8 cellular contexts compared by ENCODE assay signal in the genomic region with DNA sequence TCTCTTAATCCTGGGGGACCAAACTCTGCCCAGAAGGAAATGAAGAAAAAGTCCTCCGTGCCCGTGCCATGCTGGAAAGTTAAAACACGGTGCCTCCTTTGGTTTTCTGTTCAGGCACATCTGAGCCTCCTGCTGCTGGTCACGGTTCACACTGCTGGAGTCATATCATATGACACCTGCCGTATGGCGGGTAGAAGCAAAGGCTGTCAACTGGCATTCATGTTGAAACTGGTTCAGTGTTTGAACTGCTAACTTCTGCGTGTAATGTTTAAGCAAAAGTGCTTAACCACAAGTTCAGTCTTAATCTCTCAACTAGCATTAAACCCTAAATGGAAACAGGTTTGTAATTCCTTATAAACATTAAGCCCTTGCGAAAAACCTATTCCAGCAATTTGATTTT. TPM values are rescaled to one million over a fixed set of nuclear protein-coding genes. Genes with fewer than 3 reads are reported as not detected.
DNase-seq lines count a peak whose midpoint lies in the region; ATAC-seq and TF ChIP-seq lines count a peak whose summit lies in the region.

No MANE protein-coding gene starts in this region.

- DNase-seq in NCI-H1105 treated with DMSO at 0.1 percent for 48 hours (lab: John Stamatoyannopoulos, UW), result peak; percentile 83
- DNase-seq in activated CD4-positive, CD25-positive, alpha-beta regulatory T cell treated with anti-CD3 and anti-CD28 coated beads, Interleukin-2, amount 50 U/mL, for 16 hours (ENCODE audit: low read depth, low spot score), result peak; percentile 27
- DNase-seq in epithelial cell of proximal tubule (ENCODE audit: low read depth), result no peak
- DNase-seq in stimulated activated CD8-positive, alpha-beta memory T cell treated with anti-CD3 and anti-CD28 coated beads, Interleukin-2, amount 100 ng/mL, for 1 hour (ENCODE audit: low read depth in 2 of 2), result peak; percentile 7 to 12
- no peak for DNase-seq in lower lobe of right lung
- DNase-seq in NCI-H1048 (lab: John Stamatoyannopoulos, UW), result no peak
- DNase-seq in retina, result no peak

- intact Hi-C loops in lower lobe of right lung (cut with DNase I), result no loop called here

- H3K27ac ChIP-seq in 22Rv1 (peak overlapping the region; percentile 70), lower lobe of right lung (no peak overlapping the region)

- peaks cover 23% of the 10 kb centered on the region for H3K4me1 ChIP-seq in lower lobe of right lung

- no peaks in the 10 kb centered on the region for H3K27me3 ChIP-seq in lower lobe of right lung (ENCODE audit: low read depth)

- no peaks in the 10 kb centered on the region for H3K36me3 ChIP-seq in lower lobe of right lung

- H3K4me3 ChIP-seq in epithelial cell of proximal tubule (ENCODE audit: low read depth, low read length) (peak overlapping the region; percentile 87), lower lobe of right lung (no peak overlapping the region)

- TF ChIP-seq CTCF in 22Rv1 (IDR thresholded peaks at IDR 0.05), result no peak
- no peak for TF ChIP-seq CTCF in epithelial cell of proximal tubule (conservative IDR thresholded peaks at IDR 0.05; ENCODE audit: low read depth, low read length)
- no peak for TF ChIP-seq CTCF in lower lobe of right lung (IDR thresholded peaks at IDR 0.05)

- no peak for ATAC-seq in lower lobe of right lung

- no peaks in the 10 kb centered on the region for H3K9me3 ChIP-seq in lower lobe of right lung

RNA-seq across cellular contexts. Expression of gene STK39, which starts 3.1 kb away (rescaled TPM):
- total RNA-seq in epithelial cell of proximal tubule, result 32.3 and 46.0 TPM in 2 replicates
- total RNA-seq in lower lobe of right lung, result 12.6 TPM

Comparison
In these comparisons a context has a peak if more than half of its experiments do, and no peak if none do; other contexts are left out.
1. DNase-seq: peak in NCI-H1105 treated with DMSO at 0.1 percent for 48 hours (single experiment), activated CD4-positive, CD25-positive, alpha-beta regulatory T cell treated with anti-CD3 and anti-CD28 coated beads, Interleukin-2, amount 50 U/mL, for 16 hours (single experiment) and stimulated activated CD8-positive, alpha-beta memory T cell treated with anti-CD3 and anti-CD28 coated beads, Interleukin-2, amount 100 ng/mL, for 1 hour (2 of 2); none in epithelial cell of proximal tubule (single experiment), lower lobe of right lung (single experiment), NCI-H1048 (single experiment) and retina (single experiment).